Comparison of ENCODE assay signal across 10 cellular contexts in the genomic region with DNA sequence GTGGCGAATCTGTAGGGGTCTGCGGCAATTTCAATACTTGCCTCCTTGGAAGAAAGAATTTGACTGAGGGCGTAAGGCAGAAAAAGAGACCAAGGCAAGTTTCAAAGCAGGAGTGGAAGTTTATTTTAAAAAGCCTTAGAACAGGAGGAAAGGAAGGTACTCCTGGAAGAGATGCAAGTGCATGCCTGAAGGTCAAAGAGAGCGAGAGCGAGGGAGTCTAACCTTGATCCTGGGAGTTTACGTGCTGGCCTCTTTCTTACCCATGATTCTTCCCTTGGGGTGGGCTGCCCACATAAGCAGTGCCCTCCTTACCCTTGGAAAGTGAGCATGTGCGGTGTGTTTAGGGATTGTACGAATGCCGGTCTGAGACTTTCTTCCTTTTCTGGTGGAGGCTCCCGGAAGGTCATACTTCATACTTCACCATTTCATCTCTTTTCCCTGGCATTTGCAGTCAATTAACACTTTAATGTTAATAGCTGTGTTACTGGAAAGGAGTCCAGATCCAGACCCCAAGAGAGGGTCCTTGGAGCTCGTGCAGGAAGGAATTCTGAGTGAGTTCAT. TPM values are rescaled to one million over a fixed set of nuclear protein-coding genes. Genes with fewer than 3 reads are reported as not detected.
DNase-seq lines count a peak whose midpoint lies in the region; ATAC-seq, FAIRE-seq and TF ChIP-seq lines count a peak whose summit lies in the region.
"Had no signal": no experiment of that assay in that cellular context is flagged by ENCODE, and none has a peak within 500 bp of the region (broad histone marks: within the 10 kb centered on the region; RNA-seq: fewer than 3 reads in every experiment).

No MANE protein-coding gene starts in this region.

- in situ Hi-C loops in HepG2 (cut with HindIII; ENCODE audit: extremely low pct_ligation_motif_present, low pct_unique_long_range_greater_than_20kb), result no loop called here

- FAIRE-seq in HepG2 (lab: Jason Lieb, UNC), result no peak

- DNase-seq in activated CD4-positive, alpha-beta T cell treated with anti-CD3 and anti-CD28 coated beads, Interleukin-2, amount 10 ng/mL, durations not matched to agents 7 days and 5 days, result no peak
- no peak for DNase-seq in activated CD4-positive, alpha-beta T cell treated with anti-CD3 and anti-CD28 coated beads for 4 hours
- no peak for DNase-seq in activated naive CD8-positive, alpha-beta T cell treated with anti-CD3 and anti-CD28 coated beads, Interleukin-2, amount 10 ng/mL, durations not matched to agents 7 days and 5 days
- DNase-seq in HepG2 (ENCODE audit: low spot score), result no peak
- no peak for DNase-seq in thyroid gland
- no peak for DNase-seq in AG20443 (ENCODE audit: low spot score)
- no peak for DNase-seq in stimulated activated CD8-positive, alpha-beta memory T cell treated with anti-CD3 and anti-CD28 coated beads, Interleukin-4, amount 100 ng/mL, for 48 hours
- DNase-seq: KG1 had no signal

- WGBS in HepG2 (ENCODE audit: low lambda C conversion rate), result 86% methylated on average over 10 of the region's 11 CpGs
- WGBS in thyroid gland, 2 donors, result 57 to 68% methylated on average over 11 of the region's 11 CpGs

- no peaks in the 10 kb centered on the region for H3K79me2 ChIP-seq in HepG2 (ENCODE audit: insufficient read depth, low read length)

- H3K36me3 Mint-ChIP-seq in activated CD4-positive, alpha-beta T cell treated with anti-CD3 and anti-CD28 coated beads, Interleukin-2, amount 10 ng/mL, durations not matched to agents 7 days and 5 days (ENCODE audit: low read depth), result no peaks in the 10 kb centered on the region
- no peaks in the 10 kb centered on the region for H3K36me3 Mint-ChIP-seq in activated naive CD8-positive, alpha-beta T cell treated with anti-CD3 and anti-CD28 coated beads, Interleukin-2, amount 10 ng/mL, durations not matched to agents 7 days and 5 days

- no peaks in the 10 kb centered on the region for H3K4me1 ChIP-seq in HepG2 (ENCODE audit: insufficient read depth, low read length)
- H3K4me1 ChIP-seq in thyroid gland, result peaks cover 0 to 4% of the 10 kb centered on the region in 2 donors

- no peak overlapping the region; a peak in 1 of 6 replicates for H3K4me3 ChIP-seq in HepG2 (replicated peaks in 1 of 3; ENCODE audit: insufficient read depth in 1 of 3, low read depth in 2 of 3, low read length in 3 of 3)
- H3K4me3 ChIP-seq in thyroid gland (replicated peaks in 1 of 3), result peak overlapping the region in 2 of 3 donors; percentile 18 to 20

- TF ChIP-seq EP300 in HepG2 (IDR thresholded peaks at IDR 0.05; ENCODE audit: low read depth in 2 of 2, low read length in 2 of 2) (no peak), HepG2 (CRISPR knock-in tag; IDR thresholded peaks at IDR 0.05; ENCODE audit: borderline replicate concordance) (no peak)

- no peak overlapping the region for H2AFZ ChIP-seq in HepG2 (ENCODE audit: low read length)

- H3K4me3 Mint-ChIP-seq in activated CD4-positive, alpha-beta T cell treated with anti-CD3 and anti-CD28 coated beads, Interleukin-2, amount 10 ng/mL, durations not matched to agents 7 days and 5 days, result peak overlapping the region; percentile 69
- H3K4me3 Mint-ChIP-seq in activated naive CD8-positive, alpha-beta T cell treated with anti-CD3 and anti-CD28 coated beads, Interleukin-2, amount 10 ng/mL, durations not matched to agents 7 days and 5 days, result peak overlapping the region; percentile 84

- no peak for TF ChIP-seq POLR2A in HepG2 (IDR thresholded peaks at IDR 0.05; ENCODE audit: insufficient read depth in 1 of 2, low read depth in 2 of 2, low read length in 2 of 2)
- TF ChIP-seq POLR2A in thyroid gland (IDR thresholded peaks at IDR 0.05), result no peak

- TF ChIP-seq RAD21 in HepG2 (CRISPR knock-in tag; IDR thresholded peaks at IDR 0.05), result no peak

- H3K27me3 Mint-ChIP-seq in activated CD4-positive, alpha-beta T cell treated with anti-CD3 and anti-CD28 coated beads, Interleukin-2, amount 10 ng/mL, durations not matched to agents 7 days and 5 days, result peaks cover 5% of the 10 kb centered on the region
- H3K27me3 Mint-ChIP-seq in activated naive CD8-positive, alpha-beta T cell treated with anti-CD3 and anti-CD28 coated beads, Interleukin-2, amount 10 ng/mL, durations not matched to agents 7 days and 5 days, result no peaks in the 10 kb centered on the region

- peak overlapping the region; percentile 31; the same call in 1 of the 2 replicates for H3K9ac ChIP-seq in HepG2 (ENCODE audit: insufficient read depth, low read depth, low read length)

- H3K9me3 ChIP-seq in HepG2 (ENCODE audit: low read length), result no peaks in the 10 kb centered on the region
- H3K9me3 ChIP-seq in thyroid gland, result no peaks in the 10 kb centered on the region

- peak overlapping the region; percentile 51 for H3K4me2 ChIP-seq in HepG2 (ENCODE audit: low read depth, low read length)

- H3K4me1 Mint-ChIP-seq in activated CD4-positive, alpha-beta T cell treated with anti-CD3 and anti-CD28 coated beads, Interleukin-2, amount 10 ng/mL, durations not matched to agents 7 days and 5 days, result peaks cover 5% of the 10 kb centered on the region
- peaks cover 9% of the 10 kb centered on the region for H3K4me1 Mint-ChIP-seq in activated naive CD8-positive, alpha-beta T cell treated with anti-CD3 and anti-CD28 coated beads, Interleukin-2, amount 10 ng/mL, durations not matched to agents 7 days and 5 days

- intact Hi-C loops in HepG2 (cut with micrococcal nuclease; ENCODE audit: unreplicated experiment), result no loop called here
- intact Hi-C loops in thyroid gland (cut with DNase I), result no loop called here

- CTCF ChIA-PET in activated CD4-positive, alpha-beta T cell treated with anti-CD3 and anti-CD28 coated beads, Interleukin-2, amount 10 ng/mL, durations not matched to agents 7 days and 5 days (lab: Charles Lee), result no interaction called here
- CTCF ChIA-PET in HepG2 (lab: Yijun Ruan, JAX; ENCODE audit: low intra/inter-chr PET ratio, low total read pairs), result no interaction called here

- H4K20me1 ChIP-seq in HepG2 (ENCODE audit: insufficient read depth, low read length), result no peaks in the 10 kb centered on the region

- BruUV-seq in HepG2 (replicated peaks; lab: Mats Ljungman, UMichigan), result no TSS peak

- TF ChIP-seq CTCF in HepG2 (CRISPR knock-in tag; IDR thresholded peaks at IDR 0.05) (no peak), thyroid gland (IDR thresholded peaks at IDR 0.05) (no peak)

- peak overlapping the region; percentile 22 for H3K27ac Mint-ChIP-seq in activated CD4-positive, alpha-beta T cell treated with anti-CD3 and anti-CD28 coated beads, Interleukin-2, amount 10 ng/mL, durations not matched to agents 7 days and 5 days
- peak overlapping the region; percentile 30 for H3K27ac Mint-ChIP-seq in activated naive CD8-positive, alpha-beta T cell treated with anti-CD3 and anti-CD28 coated beads, Interleukin-2, amount 10 ng/mL, durations not matched to agents 7 days and 5 days

- POLR2A ChIA-PET in activated CD4-positive, alpha-beta T cell treated with anti-CD3 and anti-CD28 coated beads, Interleukin-2, amount 10 ng/mL, durations not matched to agents 7 days and 5 days (lab: Charles Lee), result no interaction called here
- POLR2A ChIA-PET in activated naive CD8-positive, alpha-beta T cell treated with anti-CD3 and anti-CD28 coated beads, Interleukin-2, amount 10 ng/mL, durations not matched to agents 7 days and 5 days (lab: Charles Lee), result no interaction called here
- POLR2A ChIA-PET in HepG2 (lab: Yijun Ruan, JAX), result no interaction called here

- ATAC-seq in activated naive CD8-positive, alpha-beta T cell treated with anti-CD3 and anti-CD28 coated beads, Interleukin-2, amount 10 ng/mL, durations not matched to agents 7 days and 5 days (ENCODE audit: low read depth), result no peak
- ATAC-seq in HepG2 (no peak), GM21390 (IDR thresholded peaks at IDR 0.05; ENCODE audit: unreplicated experiment) (no peak)
- ATAC-seq: activated CD4-positive, CD25-positive, alpha-beta regulatory T cell treated with anti-CD3 and anti-CD28 coated beads, Interleukin-2, amount 50 U/mL, for 24 hours had no signal

- H3K27me3 ChIP-seq in HepG2 (ENCODE audit: control insufficient read depth in 1 of 2, insufficient read depth in 2 of 2, low read length in 2 of 2) (no peaks in the 10 kb centered on the region), thyroid gland (no peaks in the 10 kb centered on the region)

- H3K9me3 Mint-ChIP-seq in activated CD4-positive, alpha-beta T cell treated with anti-CD3 and anti-CD28 coated beads, Interleukin-2, amount 10 ng/mL, durations not matched to agents 7 days and 5 days, result no peaks in the 10 kb centered on the region
- no peaks in the 10 kb centered on the region for H3K9me3 Mint-ChIP-seq in activated naive CD8-positive, alpha-beta T cell treated with anti-CD3 and anti-CD28 coated beads, Interleukin-2, amount 10 ng/mL, durations not matched to agents 7 days and 5 days

- H3K27ac ChIP-seq in HepG2 (ENCODE audit: extremely low read length, insufficient read depth, low read length) (no peak overlapping the region), thyroid gland (no peak overlapping the region)

- H3K36me3 ChIP-seq in HepG2 (replicated peaks in 1 of 2; ENCODE audit: control insufficient read depth in 1 of 2, insufficient read depth in 2 of 2, low read length in 2 of 2) (no peaks in the 10 kb centered on the region), thyroid gland (no peaks in the 10 kb centered on the region)

RNA-seq across cellular contexts. Expression of gene ARSD, which starts 40.0 kb away (rescaled TPM):
- total RNA-seq in activated CD4-positive, alpha-beta T cell treated with anti-CD3 and anti-CD28 coated beads, Interleukin-2, amount 10 ng/mL, durations not matched to agents 7 days and 5 days, result 1 to 10 TPM; 2.5 to 2.7 TPM
- 1 to 10 TPM; 3.6 to 4.2 TPM for total RNA-seq in activated naive CD8-positive, alpha-beta T cell treated with anti-CD3 and anti-CD28 coated beads, Interleukin-2, amount 10 ng/mL, durations not matched to agents 7 days and 5 days
- 2.0 and 4.8 TPM in 2 replicates for total RNA-seq in HepG2 (2016; rRNA removed; fragmentation: Illumina TruSeq; extraction: Trizol)
- 0.81 and 1.1 TPM in 2 replicates for total RNA-seq in HepG2 (2016; cell fraction: cytosol; rRNA removed; fragmentation: Illumina TruSeq; extraction: Trizol; ENCODE audit: low read depth)
- total RNA-seq in HepG2 (2016; cell fraction: insoluble cytoplasmic fraction; rRNA removed; fragmentation: Illumina TruSeq; extraction: Trizol), result 1.7 and 5.2 TPM in 2 replicates
- total RNA-seq in HepG2 (2016; cell fraction: membrane; rRNA removed; fragmentation: Illumina TruSeq; extraction: Trizol), result 1.2 and 2.1 TPM in 2 replicates
- total RNA-seq in HepG2 (2016; cell fraction: nucleus; rRNA removed; fragmentation: Illumina TruSeq; extraction: Trizol), result 4.5 and 6.6 TPM in 2 replicates
- polyA plus RNA-seq in HepG2 (2011; rRNA removed), result 6.4 and 6.8 TPM in 2 replicates
- 4.9 and 5.9 TPM in 2 replicates for polyA plus RNA-seq in HepG2 (2011; cell fraction: cytosol; rRNA removed)
- 7.0 and 9.4 TPM in 2 replicates for polyA plus RNA-seq in HepG2 (2011; cell fraction: nucleus; rRNA removed)
- 5.4 and 5.6 TPM in 2 replicates for polyA plus RNA-seq in HepG2 (2012)
- 0.72 and 1.0 TPM in 2 replicates for polyA plus RNA-seq in HepG2 (2016; cell fraction: cytosol; fragmentation: Illumina TruSeq; extraction: Trizol; ENCODE audit: low read depth)
- polyA plus RNA-seq in HepG2 (2016; cell fraction: insoluble cytoplasmic fraction; fragmentation: Illumina TruSeq; extraction: Trizol; ENCODE audit: low read depth), result 1.6 and 2.2 TPM in 2 replicates
- polyA plus RNA-seq in HepG2 (2016; cell fraction: membrane; fragmentation: Illumina TruSeq; extraction: Trizol; ENCODE audit: low read depth), result 1.0 and 1.2 TPM in 2 replicates
- polyA plus RNA-seq in HepG2 (2016; cell fraction: nucleus; fragmentation: Illumina TruSeq; extraction: Trizol; ENCODE audit: insufficient read depth, low read depth), result 6.4 and 7.4 TPM in 2 replicates
- 8.9 and 31.5 TPM in 2 replicates for polyA minus RNA-seq in HepG2 (2011; rRNA and poly(A)+ RNA removed; ENCODE audit: low replicate concordance)
- 7.2 and 7.8 TPM in 2 replicates for polyA minus RNA-seq in HepG2 (2011; cell fraction: cytosol; rRNA and poly(A)+ RNA removed)
- 6.8 and 7.2 TPM in 2 replicates for polyA minus RNA-seq in HepG2 (2011; cell fraction: nucleus; rRNA and poly(A)+ RNA removed)
- total RNA-seq in thyroid gland, result 10 to 100 TPM; 39.1 to 66.3 (median 53.0) TPM

Comparison
In these comparisons a context has a peak if more than half of its experiments do, and no peak if none do; other contexts are left out.
1. H3K4me3 ChIP-seq: peak in thyroid gland (2 of 3); none in HepG2 (0 of 3).